7 cellular contexts compared by ENCODE assay signal in the genomic region with DNA sequence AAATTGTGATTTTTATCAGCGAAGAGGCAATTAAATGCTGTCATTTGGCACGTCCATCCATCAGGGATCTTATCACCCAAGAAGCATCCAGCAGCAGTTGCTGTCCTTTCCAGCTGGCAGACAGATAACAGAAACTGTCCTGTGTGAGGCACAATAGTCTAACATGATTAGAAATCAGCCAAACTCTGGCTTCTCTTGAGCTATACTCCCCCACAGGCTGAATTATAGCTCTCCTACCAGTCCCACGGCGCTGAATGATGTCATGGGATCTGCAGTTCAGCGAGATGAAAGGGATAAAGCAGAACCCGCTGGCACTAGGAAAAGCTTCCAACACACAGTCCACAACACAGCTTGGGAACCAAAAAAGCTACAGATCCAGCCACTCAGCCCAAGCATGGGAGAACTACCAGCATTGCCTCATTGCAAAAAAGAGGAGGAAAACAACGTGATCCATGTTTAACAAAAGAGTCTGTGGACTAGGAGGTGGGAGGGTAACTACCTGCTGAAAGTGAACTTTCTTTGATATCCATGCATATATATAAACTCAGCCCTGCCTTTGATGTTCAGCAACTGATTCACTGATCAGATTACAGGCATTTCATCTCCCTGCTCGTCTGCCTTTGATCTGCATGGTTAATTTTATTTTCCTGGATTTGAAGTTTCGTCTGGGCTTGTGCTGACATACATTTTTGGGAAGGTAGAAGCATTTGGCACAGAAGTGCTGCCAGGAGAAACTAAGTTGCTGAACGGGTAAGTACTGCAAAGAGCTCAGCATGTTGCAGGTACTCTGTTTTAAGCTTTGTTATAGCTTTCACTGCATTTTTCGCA. TPM values are rescaled to one million over a fixed set of nuclear protein-coding genes. Genes with fewer than 3 reads are reported as not detected.
DNase-seq lines count a peak whose midpoint lies in the region; ATAC-seq, FAIRE-seq and TF ChIP-seq lines count a peak whose summit lies in the region.

A gene with protein sequence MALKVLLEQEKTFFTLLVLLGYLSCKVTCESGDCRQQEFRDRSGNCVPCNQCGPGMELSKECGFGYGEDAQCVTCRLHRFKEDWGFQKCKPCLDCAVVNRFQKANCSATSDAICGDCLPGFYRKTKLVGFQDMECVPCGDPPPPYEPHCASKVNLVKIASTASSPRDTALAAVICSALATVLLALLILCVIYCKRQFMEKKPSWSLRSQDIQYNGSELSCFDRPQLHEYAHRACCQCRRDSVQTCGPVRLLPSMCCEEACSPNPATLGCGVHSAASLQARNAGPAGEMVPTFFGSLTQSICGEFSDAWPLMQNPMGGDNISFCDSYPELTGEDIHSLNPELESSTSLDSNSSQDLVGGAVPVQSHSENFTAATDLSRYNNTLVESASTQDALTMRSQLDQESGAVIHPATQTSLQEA (plus strand): TSS at position 314 of the 828 bp plus-strand sequence. CDS start 19,772 bp downstream, outside the sequence.

- DNase-seq in astrocyte of the cerebellum (ENCODE audit: low read depth) = peak; percentile 88
- no peak for DNase-seq in kidney
- DNase-seq in type B pancreatic cell (ENCODE audit: extremely low spot score, unreplicated experiment) = no peak
- no peak for DNase-seq in GM19238 (ENCODE audit: insufficient read length, low spot score)
- DNase-seq in RKO (ENCODE audit: low spot score) = no peak

- no peaks in the 10 kb centered on the region for H3K36me3 Mint-ChIP-seq in type B pancreatic cell

- H3K36me3 ChIP-seq in HUES6 (ENCODE audit: control insufficient read depth, insufficient read depth, low read length) = no peaks in the 10 kb centered on the region
- no peaks in the 10 kb centered on the region for H3K36me3 ChIP-seq in kidney (ENCODE audit: control insufficient read depth in 1 of 2, insufficient read depth in 2 of 2, low read length in 2 of 2)

- H3K27me3 Mint-ChIP-seq in type B pancreatic cell = no peaks in the 10 kb centered on the region

- H3K9ac ChIP-seq in HUES6 (ENCODE audit: low read length) = peak within 1 kb of the TSS; percentile 79
- no peak within 1 kb of the TSS for H3K9ac ChIP-seq in kidney (ENCODE audit: low read length in 2 of 2)

- H3K4me1 Mint-ChIP-seq in type B pancreatic cell (ENCODE audit: unreplicated experiment) = peaks cover 30% of the 10 kb centered on the region

- H3K27ac Mint-ChIP-seq in type B pancreatic cell = peak within 1 kb of the TSS; percentile 80

- no peak for ATAC-seq in HG03280 (IDR thresholded peaks at IDR 0.05; ENCODE audit: unreplicated experiment)

- H3K4me1 ChIP-seq in HUES6 (ENCODE audit: control insufficient read depth, insufficient read depth, low read length) (peaks cover 18% of the 10 kb centered on the region), kidney (ENCODE audit: control insufficient read depth in 1 of 2, insufficient read depth in 1 of 2, low read depth in 1 of 2, low read length in 2 of 2) (no peaks in the 10 kb centered on the region)

- H3K4me3 Mint-ChIP-seq in type B pancreatic cell = peak within 1 kb of the TSS; percentile 88

- no peaks in the 10 kb centered on the region for H3K9me3 Mint-ChIP-seq in type B pancreatic cell

- no peaks in the 10 kb centered on the region for H3K27me3 ChIP-seq in HUES6 (ENCODE audit: control insufficient read depth, insufficient read depth, low read length)

- H3K27ac ChIP-seq in HUES6 (ENCODE audit: low read depth, low read length) (peak within 1 kb of the TSS; percentile 29; the same call in 1 of the 2 replicates), kidney (ENCODE audit: low read depth in 2 of 2, low read length in 2 of 2) (no peak within 1 kb of the TSS)

- intact Hi-C loops in kidney (cut with DNase I) = no loop called here

- no peaks in the 10 kb centered on the region for H3K9me3 ChIP-seq in HUES6 (ENCODE audit: control insufficient read depth, insufficient read depth, low read depth, low read length)
- H3K9me3 ChIP-seq in kidney (ENCODE audit: control insufficient read depth in 1 of 2, low read length in 2 of 2) = no peaks in the 10 kb centered on the region

- in situ Hi-C loops in astrocyte of the cerebellum (cut with HindIII; ENCODE audit: low sequenced_read_pairs) = no loop called here

- TF ChIP-seq CTCF in astrocyte of the cerebellum (IDR thresholded peaks at IDR 0.05; ENCODE audit: low read depth, low read length, missing control alignments) = no peak
- TF ChIP-seq CTCF in kidney (IDR thresholded peaks at IDR 0.05; ENCODE audit: borderline replicate concordance, extremely low read depth, insufficient read depth) = no peak
- no peak for TF ChIP-seq CTCF in type B pancreatic cell (conservative IDR thresholded peaks at IDR 0.05)

- FAIRE-seq in kidney (lab: Jason Lieb, UNC) = no peak

- H3K4me3 ChIP-seq in HUES6 (ENCODE audit: low read depth, low read length) = peak within 1 kb of the TSS; percentile 50; the same call in 1 of the 2 replicates
- peak within 1 kb of the TSS; percentile 27 for H3K4me3 ChIP-seq in astrocyte of the cerebellum (ENCODE audit: low read depth, low read length)
- peak within 1 kb of the TSS in 1 of 2 donors; percentile 7 for H3K4me3 ChIP-seq in kidney (ENCODE audit: low read length in 2 of 2)

RNA-seq across cellular contexts. Expression of the gene that starts here (rescaled TPM):
- 14.7 TPM for total RNA-seq in kidney
- 10.1 TPM for polyA plus RNA-seq in kidney (ENCODE audit: insufficient read depth, low read depth, low replicate concordance)
- total RNA-seq in type B pancreatic cell (ENCODE audit: low replicate concordance) = 60.6 and 64.4 TPM in 2 replicates
